In the genomic region with DNA sequence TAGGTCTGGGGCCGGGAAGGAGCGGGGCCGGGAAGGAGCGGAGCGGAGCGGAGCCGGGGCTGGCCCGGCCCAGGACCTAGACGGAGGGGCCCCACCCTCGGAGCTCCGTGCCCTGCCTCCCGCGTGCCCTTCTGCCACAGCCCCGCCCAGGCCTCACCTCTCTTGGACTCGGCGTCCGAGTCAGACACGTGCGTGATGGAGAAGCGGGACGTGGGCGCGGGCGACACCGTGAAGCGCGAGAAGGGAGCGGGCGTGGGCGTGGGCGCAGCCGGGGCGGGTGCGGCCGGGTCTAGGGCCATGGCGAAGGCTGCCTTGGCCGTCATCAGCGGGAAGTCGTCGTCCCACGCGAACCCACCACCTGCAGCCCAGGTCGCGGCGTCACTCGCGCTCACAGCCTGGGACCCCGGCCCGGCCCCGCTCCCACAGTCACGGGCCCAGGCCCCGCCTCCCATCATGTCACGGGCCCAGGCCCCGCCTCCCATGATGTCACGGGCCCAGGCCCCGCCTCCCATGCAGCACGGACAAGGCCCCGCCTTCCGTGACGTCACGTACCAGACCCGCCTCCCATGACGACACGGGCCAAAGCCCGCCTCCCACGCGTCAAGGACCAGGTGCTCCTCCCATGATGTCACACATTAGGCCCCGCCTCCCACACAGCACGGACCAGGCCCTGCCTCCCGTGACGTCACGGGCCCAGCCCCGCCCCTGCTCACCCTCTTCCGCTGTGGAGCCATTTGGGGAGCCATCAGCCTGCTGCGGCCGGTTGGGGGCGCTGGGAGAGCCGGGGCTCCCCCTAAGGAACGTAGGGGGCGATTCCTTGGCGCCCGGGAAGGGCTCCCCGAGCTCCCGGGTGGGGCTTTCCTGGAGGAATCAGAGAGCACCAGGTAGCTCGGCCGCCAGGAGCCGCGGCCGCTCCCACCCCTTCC, we compare ENCODE assay signal across 8 cellular contexts. TPM values are rescaled to one million over a fixed set of nuclear protein-coding genes. Genes with fewer than 3 reads are reported as not detected.
DNase-seq lines count a peak whose midpoint lies in the region; ATAC-seq and TF ChIP-seq lines count a peak whose summit lies in the region.

No MANE protein-coding gene starts in this region.

- peak; percentile 73 for TF ChIP-seq CTCF in A673 (conservative IDR thresholded peaks at IDR 0.05; ENCODE audit: low read depth, low read length)
- TF ChIP-seq CTCF in endodermal cell (conservative IDR thresholded peaks at IDR 0.05): peak; percentile 43

- peak; percentile 96 for DNase-seq in A673 (ENCODE audit: low spot score)
- peak; percentile 57 for DNase-seq in GOT3 (lab: John Stamatoyannopoulos, UW)
- peak; percentile 66 to 94 for DNase-seq in NCI-H526 (lab: John Stamatoyannopoulos, UW)
- peak; percentile 62 for DNase-seq in activated CD8-positive, alpha-beta memory T cell treated with anti-CD3 and anti-CD28 coated beads, Interleukin-2, amount 50 U/mL, for 24 hours (ENCODE audit: extremely low read depth)
- DNase-seq in endodermal cell: peak; percentile 100
- DNase-seq in memory B cell (ENCODE audit: low spot score in 2 of 2): peak; percentile 91 to 95
- peak; percentile 53 for DNase-seq in stimulated activated CD8-positive, alpha-beta memory T cell treated with anti-CD3 and anti-CD28 coated beads, Interleukin-15, amount 100 ng/mL, for 1 hour (ENCODE audit: low read depth)

- H3K4me3 Mint-ChIP-seq in endodermal cell: peak overlapping the region; percentile 49
- H3K4me3 Mint-ChIP-seq in memory B cell: peak overlapping the region; percentile 83

- H3K36me3 ChIP-seq in A673 (ENCODE audit: insufficient read depth, low read length, poor library complexity, severe bottlenecking) (no peaks in the 10 kb centered on the region), endodermal cell (ENCODE audit: control insufficient read depth, insufficient read depth, low read length) (no peaks in the 10 kb centered on the region)

- ATAC-seq in memory B cell (ENCODE audit: low read depth) (peak; percentile 79), GM18868 (IDR thresholded peaks at IDR 0.05; ENCODE audit: unreplicated experiment) (no peak)

- H3K9ac ChIP-seq in endodermal cell (ENCODE audit: extremely low read depth, low read length, poor library complexity, severe bottlenecking): no peak overlapping the region

- peak overlapping the region; percentile 55 for H3K4me3 ChIP-seq in A673 (ENCODE audit: low read depth, low read length, poor library complexity, severe bottlenecking)
- H3K4me3 ChIP-seq in endodermal cell (ENCODE audit: low read length): peak overlapping the region; percentile 53

- peak overlapping the region; percentile 70 for H3K27ac ChIP-seq in A673 (ENCODE audit: low read depth, low read length, poor library complexity, severe bottlenecking)
- H3K27ac ChIP-seq in endodermal cell (ENCODE audit: low read depth, low read length): peak overlapping the region; percentile 7

- CTCF ChIA-PET in A673 (lab: Charles Lee): no interaction called here

- H3K9me3 Mint-ChIP-seq in endodermal cell (no peaks in the 10 kb centered on the region), memory B cell (no peaks in the 10 kb centered on the region)

- no peaks in the 10 kb centered on the region for H3K4me1 Mint-ChIP-seq in endodermal cell
- H3K4me1 Mint-ChIP-seq in memory B cell: peaks cover 9% of the 10 kb centered on the region

- intact Hi-C loops in A673 (cut with micrococcal nuclease; ENCODE audit: unreplicated experiment): no loop called here

- 56 to 62% methylated on average over 41 to 89 of the region's 89 CpGs for WGBS in endodermal cell (ENCODE audit: insufficient coverage in 1 of 2, insufficient read length in 1 of 2), 2 experiments

- no peaks in the 10 kb centered on the region for H3K27me3 Mint-ChIP-seq in endodermal cell (ENCODE audit: insufficient read depth)
- H3K27me3 Mint-ChIP-seq in memory B cell: peaks cover 8% of the 10 kb centered on the region

- H3K4me1 ChIP-seq in A673 (ENCODE audit: insufficient read depth, low read length, poor library complexity, severe bottlenecking) (peaks cover 14% of the 10 kb centered on the region), endodermal cell (ENCODE audit: control insufficient read depth, insufficient read depth, low read length) (no peaks in the 10 kb centered on the region)

- H3K9me3 ChIP-seq in A673 (ENCODE audit: low read depth, low read length, poor library complexity, severe bottlenecking): no peaks in the 10 kb centered on the region
- no peaks in the 10 kb centered on the region for H3K9me3 ChIP-seq in endodermal cell (ENCODE audit: control insufficient read depth, low read length)

- H3K27me3 ChIP-seq in A673 (replicated peaks; ENCODE audit: insufficient read depth, low read depth, low read length, poor library complexity): no peaks in the 10 kb centered on the region
- H3K27me3 ChIP-seq in endodermal cell (ENCODE audit: control insufficient read depth, insufficient read depth, low read length, poor library complexity, severe bottlenecking): no peaks in the 10 kb centered on the region

- H3K27ac Mint-ChIP-seq in endodermal cell (peak overlapping the region; percentile 58), memory B cell (peak overlapping the region; percentile 77)

- no peaks in the 10 kb centered on the region for H3K36me3 Mint-ChIP-seq in endodermal cell (ENCODE audit: low read depth)
- H3K36me3 Mint-ChIP-seq in memory B cell: no peaks in the 10 kb centered on the region

- POLR2A ChIA-PET in A673 (lab: Charles Lee; ENCODE audit: low non-redundant PET): no interaction called here

- BruUV-seq in A673 (replicated peaks; lab: Mats Ljungman, UMichigan): no TSS peak

RNA-seq across cellular contexts. Expression of gene PVALEF, which starts 45.8 kb away (rescaled TPM):
- not detected in 2 replicates for total RNA-seq in A673 (2021)
- not detected for total RNA-seq in endodermal cell
- polyA plus RNA-seq in endodermal cell (2013, experiment 1 of 2): not detected
- not detected for polyA plus RNA-seq in endodermal cell (2013, experiment 2 of 2)

RNA-seq across cellular contexts. Expression of gene AATK, which starts 46.5 kb away (rescaled TPM):
- total RNA-seq in A673 (2021) (0.90 and 1.4 TPM in 2 replicates), endodermal cell (1 to 10 TPM; 3.3 to 4.3 TPM)
- polyA plus RNA-seq in endodermal cell (2013, experiment 1 of 2): 2.7 TPM
- polyA plus RNA-seq in endodermal cell (2013, experiment 2 of 2): 4.6 TPM
